8 cellular contexts compared by ENCODE assay signal in the genomic region with DNA sequence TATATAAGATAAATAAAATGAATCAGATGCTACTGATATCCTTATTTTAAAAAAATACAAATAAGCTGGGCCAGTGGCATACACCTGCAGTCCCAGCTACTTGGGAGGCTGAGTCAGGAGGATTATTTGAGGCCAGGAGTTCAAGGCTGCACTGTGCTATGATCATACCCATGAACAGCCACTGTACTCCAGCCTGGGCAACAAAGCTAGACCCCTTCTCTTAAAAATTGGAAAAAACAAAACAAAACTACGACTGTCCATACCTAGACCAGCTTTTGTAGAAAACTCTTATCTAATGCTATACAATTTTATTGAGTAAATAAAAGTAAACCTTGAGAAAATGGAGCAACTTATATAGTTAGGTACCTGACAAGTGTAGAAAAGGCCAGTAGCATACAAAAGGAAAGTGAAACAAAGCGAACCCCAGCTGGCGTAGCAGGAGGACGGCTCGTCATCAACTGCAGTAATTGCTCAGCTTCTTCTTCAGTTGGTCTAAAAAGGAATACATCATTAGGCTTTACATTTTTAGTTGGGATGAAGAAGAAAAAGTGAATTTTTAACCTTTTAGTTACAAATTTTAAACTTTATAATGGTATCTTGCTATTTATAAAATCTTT. TPM values are rescaled to one million over a fixed set of nuclear protein-coding genes. Genes with fewer than 3 reads are reported as not detected.
DNase-seq lines count a peak whose midpoint lies in the region; ATAC-seq and TF ChIP-seq lines count a peak whose summit lies in the region.

No MANE protein-coding gene starts in this region.

- POLR2A ChIA-PET in activated CD4-positive, alpha-beta memory T cell treated with anti-CD3 and anti-CD28 coated beads, Interleukin-2, amount 10 ng/mL, durations not matched to agents 7 days and 5 days (lab: Charles Lee): interaction anchor here (1.0 to 4.0 kb wide), 4 partner anchors 21 to 162 kb away, joined by 3 to 30 read pairs (median 10); a partner anchor contains a TSS
- POLR2A ChIA-PET in MCF 10A (lab: Yijun Ruan, JAX): interaction anchor here (0.7 to 0.9 kb wide), 2 partner anchors 63 to 1876 kb away, joined by 3 to 4 read pairs; no protein-coding TSS in a partner anchor

- no peak for TF ChIP-seq CTCF in MCF 10A (IDR thresholded peaks at IDR 0.05; ENCODE audit: unreplicated experiment)

- peak; percentile 65 to 71 for ATAC-seq in activated T-cell treated with anti-CD3 and anti-CD28 coated beads, Interleukin-2, amount 50 U/mL, for 4 hours
- ATAC-seq in HG03045 (IDR thresholded peaks at IDR 0.05; ENCODE audit: unreplicated experiment): peak; percentile 72

- peak overlapping the region; percentile 85 for H3K27ac Mint-ChIP-seq in activated CD4-positive, alpha-beta memory T cell treated with anti-CD3 and anti-CD28 coated beads, Interleukin-2, amount 10 ng/mL, durations not matched to agents 7 days and 5 days
- no peak overlapping the region for H3K27ac Mint-ChIP-seq in MCF 10A (ENCODE audit: low read depth, unreplicated experiment)

- H3K9me3 Mint-ChIP-seq in activated T-cell treated with anti-CD3 and anti-CD28 coated beads, Interleukin-2, amount 50 U/mL, for 4 hours: no peaks in the 10 kb centered on the region
- no peaks in the 10 kb centered on the region for H3K9me3 Mint-ChIP-seq in activated CD4-positive, alpha-beta memory T cell treated with anti-CD3 and anti-CD28 coated beads, Interleukin-2, amount 10 ng/mL, durations not matched to agents 7 days and 5 days
- no peaks in the 10 kb centered on the region for H3K9me3 Mint-ChIP-seq in MCF 10A (ENCODE audit: unreplicated experiment)

- no TSS peak for BruUV-seq in MCF 10A (replicated peaks; lab: Mats Ljungman, UMichigan)

- peak overlapping the region; percentile 69 for H3K4me3 Mint-ChIP-seq in activated T-cell treated with anti-CD3 and anti-CD28 coated beads, Interleukin-2, amount 50 U/mL, for 4 hours
- H3K4me3 Mint-ChIP-seq in activated CD4-positive, alpha-beta memory T cell treated with anti-CD3 and anti-CD28 coated beads, Interleukin-2, amount 10 ng/mL, durations not matched to agents 7 days and 5 days: peak overlapping the region; percentile 70
- no peak overlapping the region for H3K4me3 Mint-ChIP-seq in MCF 10A (ENCODE audit: unreplicated experiment)

- intact Hi-C loops in MCF 10A (cut with micrococcal nuclease): no loop called here

- no peaks in the 10 kb centered on the region for H3K27me3 Mint-ChIP-seq in activated T-cell treated with anti-CD3 and anti-CD28 coated beads, Interleukin-2, amount 50 U/mL, for 4 hours (ENCODE audit: low read depth)
- no peaks in the 10 kb centered on the region for H3K27me3 Mint-ChIP-seq in activated CD4-positive, alpha-beta memory T cell treated with anti-CD3 and anti-CD28 coated beads, Interleukin-2, amount 10 ng/mL, durations not matched to agents 7 days and 5 days
- no peaks in the 10 kb centered on the region for H3K27me3 Mint-ChIP-seq in MCF 10A (ENCODE audit: insufficient read depth, unreplicated experiment)

- CTCF ChIA-PET in activated CD4-positive, alpha-beta memory T cell treated with anti-CD3 and anti-CD28 coated beads, Interleukin-2, amount 10 ng/mL, durations not matched to agents 7 days and 5 days (lab: Charles Lee): interaction anchor here (0.9 to 3.0 kb wide), 3 partner anchors 157 to 205 kb away, joined by 3 to 9 read pairs (median 8); no protein-coding TSS in a partner anchor
- CTCF ChIA-PET in MCF 10A (lab: Yijun Ruan, JAX): interaction anchor here (0.5 to 0.6 kb wide), 3 partner anchors 63 to 126 kb away, joined by 3 to 6 read pairs (median 3); no protein-coding TSS in a partner anchor

- peaks cover 30% of the 10 kb centered on the region for H3K36me3 Mint-ChIP-seq in activated T-cell treated with anti-CD3 and anti-CD28 coated beads, Interleukin-2, amount 50 U/mL, for 4 hours (ENCODE audit: insufficient read depth)
- peaks cover 45% of the 10 kb centered on the region for H3K36me3 Mint-ChIP-seq in activated CD4-positive, alpha-beta memory T cell treated with anti-CD3 and anti-CD28 coated beads, Interleukin-2, amount 10 ng/mL, durations not matched to agents 7 days and 5 days (ENCODE audit: low read depth)
- H3K36me3 Mint-ChIP-seq in MCF 10A (ENCODE audit: insufficient read depth, unreplicated experiment): peaks cover 79% of the 10 kb centered on the region

- DNase-seq in activated T-cell treated with anti-CD3 and anti-CD28 coated beads, Interleukin-2, amount 50 U/mL, for 4 hours: no peak
- DNase-seq in activated T-cell treated with anti-CD3 and anti-CD28 coated beads, Interleukin-2, amount 50 U/mL, for 1 hour: no peak
- DNase-seq in activated CD4-positive, alpha-beta memory T cell treated with anti-CD3 and anti-CD28 coated beads, Interleukin-2, amount 10 ng/mL, durations not matched to agents 7 days and 5 days: peak; percentile 63
- peak; percentile 17 for DNase-seq in stimulated activated naive CD4-positive, alpha-beta T cell treated with Interleukin-2 at 50 U/mL for 16 hours (lab: John Stamatoyannopoulos, UW)
- DNase-seq in MCF 10A (ENCODE audit: unreplicated experiment) (no peak), NCI-H1092 treated with DMSO at 0.1 percent for 48 hours (lab: John Stamatoyannopoulos, UW) (no peak), iPS-NIHi11 (ENCODE audit: low spot score) (no peak)

- H3K4me1 Mint-ChIP-seq in activated T-cell treated with anti-CD3 and anti-CD28 coated beads, Interleukin-2, amount 50 U/mL, for 4 hours (ENCODE audit: low read depth): peaks cover 5% of the 10 kb centered on the region
- H3K4me1 Mint-ChIP-seq in activated CD4-positive, alpha-beta memory T cell treated with anti-CD3 and anti-CD28 coated beads, Interleukin-2, amount 10 ng/mL, durations not matched to agents 7 days and 5 days: peaks cover 6% of the 10 kb centered on the region
- H3K4me1 Mint-ChIP-seq in MCF 10A (ENCODE audit: insufficient read depth, unreplicated experiment): no peaks in the 10 kb centered on the region

RNA-seq across cellular contexts. Expression of a gene that starts 23.6 kb away (rescaled TPM):
- 10 to 100 TPM; 23.2 to 24.2 (median 23.6) TPM for total RNA-seq in activated T-cell treated with anti-CD3 and anti-CD28 coated beads, Interleukin-2, amount 50 U/mL, for 4 hours
- total RNA-seq in activated CD4-positive, alpha-beta memory T cell treated with anti-CD3 and anti-CD28 coated beads, Interleukin-2, amount 10 ng/mL, durations not matched to agents 7 days and 5 days: 10 to 100 TPM; 24.3 to 25.0 TPM
- 11.8 and 19.2 TPM in 2 replicates for total RNA-seq in MCF 10A (2022)

RNA-seq across cellular contexts. Expression of a gene that starts 40.9 kb away (rescaled TPM):
- 1 to 10 TPM; 5.0 to 5.8 (median 5.1) TPM for total RNA-seq in activated T-cell treated with anti-CD3 and anti-CD28 coated beads, Interleukin-2, amount 50 U/mL, for 4 hours
- total RNA-seq in activated CD4-positive, alpha-beta memory T cell treated with anti-CD3 and anti-CD28 coated beads, Interleukin-2, amount 10 ng/mL, durations not matched to agents 7 days and 5 days: 10 to 100 TPM; 20.1 to 21.7 TPM
- 3.4 and 4.7 TPM in 2 replicates for total RNA-seq in MCF 10A (2022)

Comparison
In these comparisons a context has a peak if more than half of its experiments do, and no peak if none do; other contexts are left out.
1. DNase-seq: peak in activated CD4-positive, alpha-beta memory T cell treated with anti-CD3 and anti-CD28 coated beads, Interleukin-2, amount 10 ng/mL, durations not matched to agents 7 days and 5 days (single experiment) and stimulated activated naive CD4-positive, alpha-beta T cell treated with Interleukin-2 at 50 U/mL for 16 hours (single experiment); none in activated T-cell treated with anti-CD3 and anti-CD28 coated beads, Interleukin-2, amount 50 U/mL, for 4 hours (single experiment), activated T-cell treated with anti-CD3 and anti-CD28 coated beads, Interleukin-2, amount 50 U/mL, for 1 hour (single experiment), MCF 10A (single experiment), NCI-H1092 treated with DMSO at 0.1 percent for 48 hours (single experiment) and iPS-NIHi11 (single experiment).